In the genomic region with DNA sequence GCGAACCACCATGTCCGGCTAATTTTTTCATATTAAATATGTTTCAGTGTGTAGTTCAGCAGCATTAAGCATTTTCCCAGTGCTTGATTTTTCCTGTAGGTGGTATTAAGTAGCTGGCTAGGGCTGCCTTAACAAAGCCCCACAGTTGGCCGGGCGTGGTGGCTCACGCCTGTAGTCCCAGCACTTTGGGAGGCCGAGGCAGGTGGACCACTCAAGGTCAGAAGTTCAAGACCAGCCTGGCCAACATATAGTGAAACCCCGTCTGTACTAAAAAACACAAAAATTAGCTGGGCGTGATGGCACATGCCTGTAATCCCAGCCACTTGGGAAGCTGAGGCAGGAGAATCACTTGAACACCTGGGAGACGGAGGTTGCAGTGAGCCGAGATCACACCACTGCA, we compare ENCODE assay signal across 19 cellular contexts.
"Had no signal": no experiment of that assay in that cellular context is flagged by ENCODE, and none has a peak within 500 bp of the region (broad histone marks: within the 10 kb centered on the region; RNA-seq: fewer than 3 reads in every experiment).

No MANE protein-coding gene starts in this region.

- H3K9me3 ChIP-seq: mucosa of descending colon, pancreas, uterus had no signal

- H3K36me3 ChIP-seq: pancreas, uterus had no signal

- H3K27ac ChIP-seq: foreskin keratinocyte, hepatocyte, pancreas, uterus had no signal

- ATAC-seq: foreskin keratinocyte, left colon, mucosa of descending colon had no signal

- H3K4me3 ChIP-seq: hepatocyte, mucosa of descending colon, pancreas, uterus had no signal

- DNase-seq: dermis blood vessel endothelial cell; effector CD4-positive, alpha-beta T cell; endodermal cell; erythroblast; left colon; mammary epithelial cell; mucosa of descending colon; naive thymus-derived CD8-positive, alpha-beta T cell; right cardiac atrium; small intestine; stimulated activated CD4-positive, alpha-beta T cell treated with anti-CD3 and anti-CD28 coated beads, Interleukin-12 subunit alpha, Interleukin-12 subunit beta, amount 100 ng/mL, for 4 hours; stimulated activated naive CD4-positive, alpha-beta T cell; trophoblast cell; uterus had no signal

- H3K4me1 ChIP-seq: foreskin keratinocyte, pancreas, uterus had no signal

- FAIRE-seq: colon, endothelial cell of umbilical vein, pancreas, small intestine had no signal

- H3K27me3 ChIP-seq: hepatocyte, pancreas, uterus had no signal
